18 cellular contexts compared by ENCODE assay signal in the genomic region with DNA sequence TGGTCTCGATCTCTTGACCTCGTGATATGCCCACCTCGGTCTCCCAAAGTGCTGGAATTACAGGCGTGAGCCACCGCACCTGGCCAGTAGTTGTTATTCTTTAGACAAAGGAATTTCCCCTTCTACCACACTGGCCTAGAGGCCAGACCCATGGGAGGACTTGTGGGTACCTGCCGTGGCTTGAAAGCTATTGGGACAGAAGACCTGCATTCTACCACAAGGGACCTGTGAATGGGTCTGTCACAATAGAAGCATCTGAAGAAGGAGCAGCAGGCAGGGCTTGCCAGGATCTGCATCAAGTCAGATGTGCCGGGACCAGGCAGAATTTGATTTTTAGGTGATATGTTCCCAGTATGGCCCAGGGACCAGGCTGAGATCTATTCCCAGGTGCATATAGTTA.
"Had no signal": no experiment of that assay in that cellular context is flagged by ENCODE, and none has a peak within 500 bp of the region (broad histone marks: within the 10 kb centered on the region; RNA-seq: fewer than 3 reads in every experiment).

No MANE protein-coding gene starts in this region.

- ATAC-seq: effector memory CD8-positive, alpha-beta T cell; esophagus mucosa; foreskin keratinocyte; gastroesophageal sphincter; heart left ventricle; left cardiac atrium; left lung; left ventricle myocardium superior; lower lobe of right lung; naive thymus-derived CD4-positive, alpha-beta T cell had no signal

- DNase-seq: cortex of kidney; effector CD8-positive, alpha-beta T cell; effector memory CD8-positive, alpha-beta T cell; endodermal cell; erythroblast; foreskin keratinocyte; heart left ventricle; hippocampal formation; left cardiac atrium; left lung; left ventricle myocardium superior; lower lobe of right lung; mesendoderm; midbrain; naive thymus-derived CD4-positive, alpha-beta T cell had no signal

- H3K27ac ChIP-seq: epithelial cell of prostate, foreskin keratinocyte, gastroesophageal sphincter, heart left ventricle, left lung, lower lobe of right lung had no signal

- H3K4me1 ChIP-seq: gastroesophageal sphincter, heart left ventricle, left lung, lower lobe of right lung had no signal

- H3K36me3 ChIP-seq: gastroesophageal sphincter, heart left ventricle, left lung, lower lobe of right lung had no signal

- H3K27me3 ChIP-seq: foreskin keratinocyte, gastroesophageal sphincter, heart left ventricle, left lung had no signal

- H3K4me3 ChIP-seq: gastroesophageal sphincter, heart left ventricle, left lung, lower lobe of right lung had no signal
